ENCODE assay signal across 1 cellular context in genomic region chr12:6430990-6431353, GRCh38.
TF ChIP-seq lines count a peak whose summit lies in the region.

No MANE protein-coding gene starts in this region.

TF ChIP-seq in HepG2, 621 proteins besides CTCF, POLR2A, EP300 and RAD21:
- TF ChIP-seq PAF1 (CRISPR knock-in tag; IDR thresholded peaks at IDR 0.05): no peak
- TF ChIP-seq HNF1B (CRISPR knock-in tag; IDR thresholded peaks at IDR 0.05): no peak
- no peak for TF ChIP-seq ZEB1 (IDR thresholded peaks at IDR 0.05; ENCODE audit: insufficient replicate concordance, low read depth)
- TF ChIP-seq PRDM15 (CRISPR knock-in tag; IDR thresholded peaks at IDR 0.05): no peak
- no peak for TF ChIP-seq ZNF678 (CRISPR knock-in tag; IDR thresholded peaks at IDR 0.05)
- no peak for TF ChIP-seq SMC3 (IDR thresholded peaks at IDR 0.05; ENCODE audit: low read length)
- TF ChIP-seq STAG1 (CRISPR knock-in tag; IDR thresholded peaks at IDR 0.05): no peak
- TF ChIP-seq NBN (conservative IDR thresholded peaks at IDR 0.05): no peak
- no peak for TF ChIP-seq NFYB (CRISPR knock-in tag; IDR thresholded peaks at IDR 0.05)
- no peak for TF ChIP-seq DMTF1 (CRISPR knock-in tag; IDR thresholded peaks at IDR 0.05)
- TF ChIP-seq ZSCAN21 (CRISPR knock-in tag; IDR thresholded peaks at IDR 0.05; ENCODE audit: borderline replicate concordance): no peak
- no peak for TF ChIP-seq RBFOX2 (IDR thresholded peaks at IDR 0.05; ENCODE audit: low read depth, low read length)
- TF ChIP-seq MXD4 (CRISPR knock-in tag; IDR thresholded peaks at IDR 0.05): no peak
- no peak for TF ChIP-seq ZNF614 (CRISPR knock-in tag; IDR thresholded peaks at IDR 0.05; ENCODE audit: borderline replicate concordance)
- no peak for TF ChIP-seq ATF4 (CRISPR knock-in tag; IDR thresholded peaks at IDR 0.05)
- TF ChIP-seq ZNF124 (CRISPR knock-in tag; IDR thresholded peaks at IDR 0.05): no peak
- TF ChIP-seq RCOR2 (CRISPR knock-in tag; IDR thresholded peaks at IDR 0.05): no peak
- no peak for TF ChIP-seq JUND (CRISPR knock-in tag; IDR thresholded peaks at IDR 0.05)
TF ChIP-seq in HepG2: peak in this region for 0.
